10 cellular contexts compared by ENCODE assay signal in the genomic region with DNA sequence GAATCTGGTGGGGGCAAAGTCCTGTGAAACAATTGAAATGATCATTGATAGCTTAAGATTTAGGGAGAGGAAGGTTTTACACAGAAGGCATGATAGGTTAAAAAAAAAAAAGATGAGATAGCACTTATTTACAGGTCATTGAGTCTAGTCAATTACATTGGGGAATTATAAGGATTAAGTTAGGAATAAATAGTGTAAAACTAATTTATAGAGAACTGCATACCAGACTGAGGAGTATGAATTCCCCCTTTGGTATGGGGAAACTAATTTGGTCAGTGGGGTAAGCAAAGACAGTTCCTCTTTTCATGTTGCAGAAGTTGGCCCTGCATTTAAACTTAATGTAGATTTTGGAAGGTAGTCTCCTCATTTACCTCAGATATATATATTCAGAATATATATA. TPM values are rescaled to one million over a fixed set of nuclear protein-coding genes. Genes with fewer than 3 reads are reported as not detected.
A peak's percentile ranks its signal among the peaks of the same experiment; 100 is the strongest.
DNase-seq lines count a peak whose midpoint lies in the region; ATAC-seq, FAIRE-seq and TF ChIP-seq lines count a peak whose summit lies in the region.
"Had no signal": no experiment of that assay in that cellular context is flagged by ENCODE, and none has a peak within 500 bp of the region (broad histone marks: within the 10 kb centered on the region; RNA-seq: fewer than 3 reads in every experiment).

No MANE protein-coding gene starts in this region.

- DNase-seq in CD14-positive monocyte (ENCODE audit: low spot score) (no peak), middle frontal gyrus (ENCODE audit: extremely low spot score, low spot score) (no peak), HepG2 (ENCODE audit: low spot score) (no peak)
- DNase-seq in activated effector memory CD4-positive, alpha-beta T cell treated with Interleukin-2 at 50 U/mL for 16 hours = no peak

- H3K4me3 Mint-ChIP-seq in CD14-positive monocyte = no peak overlapping the region
- H3K4me3 Mint-ChIP-seq in activated naive CD8-positive, alpha-beta T cell = peak overlapping the region; percentile 20

- no peaks in the 10 kb centered on the region for H3K9me3 ChIP-seq in HepG2 (ENCODE audit: low read length)
- H3K9me3 ChIP-seq: SJSA1 had no signal

- CTCF ChIA-PET in HepG2 (lab: Yijun Ruan, JAX; ENCODE audit: low intra/inter-chr PET ratio, low total read pairs) = no interaction called here

- H3K4me1 ChIP-seq in HepG2 (ENCODE audit: insufficient read depth, low read length) = peaks cover 42% of the 10 kb centered on the region

- peaks cover 19% of the 10 kb centered on the region; the same call in 1 of the 2 replicates for H4K20me1 ChIP-seq in HepG2 (ENCODE audit: insufficient read depth, low read length)

- peaks cover 38% of the 10 kb centered on the region for H3K4me1 Mint-ChIP-seq in CD14-positive monocyte
- H3K4me1 Mint-ChIP-seq in activated naive CD8-positive, alpha-beta T cell (ENCODE audit: low read depth) = peaks cover 77% of the 10 kb centered on the region

- peak; percentile 57 for ATAC-seq in GM19025 (IDR thresholded peaks at IDR 0.05; ENCODE audit: low read depth, unreplicated experiment)
- ATAC-seq in HG03342 (IDR thresholded peaks at IDR 0.05; ENCODE audit: unreplicated experiment) = peak; percentile 51
- ATAC-seq in GM18861 (IDR thresholded peaks at IDR 0.05; ENCODE audit: unreplicated experiment) = no peak
- no peak for ATAC-seq in HepG2

- peaks cover 6 to 22% of the 10 kb centered on the region in 2 experiments; a peak in 4 of 5 replicates for H3K36me3 ChIP-seq in HepG2 (replicated peaks in 1 of 2; ENCODE audit: control insufficient read depth in 1 of 2, insufficient read depth in 2 of 2, low read length in 2 of 2)

- TF ChIP-seq CTCF in CD14-positive monocyte (IDR thresholded peaks at IDR 0.05) (no peak), HepG2 (CRISPR knock-in tag; IDR thresholded peaks at IDR 0.05) (no peak)

- H3K9ac ChIP-seq in HepG2 (ENCODE audit: insufficient read depth, low read depth, low read length) = no peak overlapping the region

- no peak overlapping the region for H3K27ac ChIP-seq in HepG2 (ENCODE audit: extremely low read length, insufficient read depth, low read length)
- H3K27ac ChIP-seq: SJSA1 had no signal

- H3K27me3 ChIP-seq in HepG2 (ENCODE audit: control insufficient read depth in 1 of 2, insufficient read depth in 2 of 2, low read length in 2 of 2) = no peaks in the 10 kb centered on the region
- H3K27me3 ChIP-seq: SJSA1 had no signal

- H3K79me2 ChIP-seq in HepG2 (ENCODE audit: insufficient read depth, low read length) = peaks cover 75% of the 10 kb centered on the region

- TF ChIP-seq RAD21 in HepG2 (CRISPR knock-in tag; IDR thresholded peaks at IDR 0.05) = no peak

- no peak overlapping the region for H3K4me3 ChIP-seq in HepG2 (replicated peaks in 1 of 3; ENCODE audit: insufficient read depth in 1 of 3, low read depth in 2 of 3, low read length in 3 of 3)
- H3K4me3 ChIP-seq: SJSA1 had no signal

- intact Hi-C loops in CD14-positive monocyte (cut with micrococcal nuclease) (no loop called here), HepG2 (cut with micrococcal nuclease; ENCODE audit: unreplicated experiment) (no loop called here)

- peak overlapping the region; percentile 79 to 92 (median 80) for H3K27ac Mint-ChIP-seq in CD14-positive monocyte
- peak overlapping the region; percentile 79 for H3K27ac Mint-ChIP-seq in activated naive CD8-positive, alpha-beta T cell

- H3K27me3 Mint-ChIP-seq in CD14-positive monocyte (ENCODE audit: low read depth in 3 of 3) = no peaks in the 10 kb centered on the region
- H3K27me3 Mint-ChIP-seq in activated naive CD8-positive, alpha-beta T cell = no peaks in the 10 kb centered on the region

- H3K4me2 ChIP-seq in HepG2 (ENCODE audit: low read depth, low read length) = no peak overlapping the region

- no peaks in the 10 kb centered on the region for H3K9me3 Mint-ChIP-seq in CD14-positive monocyte
- no peaks in the 10 kb centered on the region for H3K9me3 Mint-ChIP-seq in activated naive CD8-positive, alpha-beta T cell (ENCODE audit: low read depth)

- in situ Hi-C loops in HepG2 (cut with HindIII; ENCODE audit: extremely low pct_ligation_motif_present, low pct_unique_long_range_greater_than_20kb) = no loop called here

- H2AFZ ChIP-seq in HepG2 (ENCODE audit: low read length) = no peak overlapping the region

- POLR2A ChIA-PET in HepG2 (lab: Yijun Ruan, JAX) = interaction anchor here (2.4 kb wide), 1 partner anchor 9 kb away, joined by 11 read pairs; no protein-coding TSS in a partner anchor

- FAIRE-seq in HepG2 (lab: Jason Lieb, UNC) = no peak
- FAIRE-seq: bronchial epithelial cell had no signal

- TF ChIP-seq POLR2A in HepG2 (IDR thresholded peaks at IDR 0.05; ENCODE audit: insufficient read depth in 1 of 2, low read depth in 2 of 2, low read length in 2 of 2) = no peak

- H3K36me3 Mint-ChIP-seq in CD14-positive monocyte = peaks cover 8 to 12% of the 10 kb centered on the region in 2 donors
- H3K36me3 Mint-ChIP-seq in activated naive CD8-positive, alpha-beta T cell = peaks cover 18% of the 10 kb centered on the region

- TF ChIP-seq EP300 in HepG2 (IDR thresholded peaks at IDR 0.05; ENCODE audit: low read depth in 2 of 2, low read length in 2 of 2) = no peak
- no peak for TF ChIP-seq EP300 in HepG2 (CRISPR knock-in tag; IDR thresholded peaks at IDR 0.05; ENCODE audit: borderline replicate concordance)

- no TSS peak for BruUV-seq in HepG2 (replicated peaks; lab: Mats Ljungman, UMichigan)

TF ChIP-seq in HepG2, 621 proteins besides CTCF, POLR2A, EP300 and RAD21 (continues in another document):
- no peak for TF ChIP-seq ZNF484 (CRISPR knock-in tag; IDR thresholded peaks at IDR 0.05; ENCODE audit: borderline replicate concordance, low read depth)
- no peak for TF ChIP-seq SRSF9 (IDR thresholded peaks at IDR 0.05; ENCODE audit: borderline replicate concordance, insufficient read depth, low read depth, low read length, poor library complexity, severe bottlenecking)
- TF ChIP-seq ELF4 (CRISPR knock-in tag; IDR thresholded peaks at IDR 0.05; ENCODE audit: borderline replicate concordance) = no peak
- no peak for TF ChIP-seq HOXD1 (CRISPR knock-in tag; IDR thresholded peaks at IDR 0.05)
- TF ChIP-seq MAZ (IDR thresholded peaks at IDR 0.05; ENCODE audit: borderline replicate concordance, low read depth, low read length) = no peak
- TF ChIP-seq MAZ (CRISPR knock-in tag; IDR thresholded peaks at IDR 0.05; ENCODE audit: low read depth) = no peak
- TF ChIP-seq FOXA3 (CRISPR knock-in tag; IDR thresholded peaks at IDR 0.05) = no peak
- TF ChIP-seq ELF3 (CRISPR knock-in tag; IDR thresholded peaks at IDR 0.05) = no peak
- no peak for TF ChIP-seq E2F2 (CRISPR knock-in tag; IDR thresholded peaks at IDR 0.05; ENCODE audit: borderline replicate concordance)
- no peak for TF ChIP-seq ZNF563 (CRISPR knock-in tag; IDR thresholded peaks at IDR 0.05)
- no peak for TF ChIP-seq BRCA1 (CRISPR knock-in tag; IDR thresholded peaks at IDR 0.05)
- TF ChIP-seq ZNF605 (CRISPR knock-in tag; IDR thresholded peaks at IDR 0.05) = no peak
- TF ChIP-seq, protein P1, sequence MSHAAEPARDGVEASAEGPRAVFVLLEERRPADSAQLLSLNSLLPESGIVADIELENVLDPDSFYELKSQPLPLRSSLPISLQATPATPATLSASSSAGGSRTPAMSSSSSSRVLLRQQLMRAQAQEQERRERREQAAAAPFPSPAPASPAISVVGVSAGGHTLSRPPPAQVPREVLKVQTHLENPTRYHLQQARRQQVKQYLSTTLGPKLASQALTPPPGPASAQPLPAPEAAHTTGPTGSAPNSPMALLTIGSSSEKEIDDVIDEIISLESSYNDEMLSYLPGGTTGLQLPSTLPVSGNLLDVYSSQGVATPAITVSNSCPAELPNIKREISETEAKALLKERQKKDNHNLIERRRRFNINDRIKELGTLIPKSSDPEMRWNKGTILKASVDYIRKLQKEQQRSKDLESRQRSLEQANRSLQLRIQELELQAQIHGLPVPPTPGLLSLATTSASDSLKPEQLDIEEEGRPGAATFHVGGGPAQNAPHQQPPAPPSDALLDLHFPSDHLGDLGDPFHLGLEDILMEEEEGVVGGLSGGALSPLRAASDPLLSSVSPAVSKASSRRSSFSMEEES (CRISPR knock-in tag; IDR thresholded peaks at IDR 0.05) = no peak

RNA-seq across cellular contexts. Expression of gene GLS, which starts 10.7 kb away (rescaled TPM):
- polyA plus RNA-seq in CD14-positive monocyte = 1 to 10 TPM; 6.0 to 9.0 TPM
- 183 and 212 TPM in 2 replicates for total RNA-seq in HepG2 (2016; rRNA removed; fragmentation: Illumina TruSeq; extraction: Trizol)
- total RNA-seq in HepG2 (2016; cell fraction: cytosol; rRNA removed; fragmentation: Illumina TruSeq; extraction: Trizol; ENCODE audit: low read depth) = 199 and 222 TPM in 2 replicates
- total RNA-seq in HepG2 (2016; cell fraction: insoluble cytoplasmic fraction; rRNA removed; fragmentation: Illumina TruSeq; extraction: Trizol) = 184 and 207 TPM in 2 replicates
- 57.2 and 68.7 TPM in 2 replicates for total RNA-seq in HepG2 (2016; cell fraction: membrane; rRNA removed; fragmentation: Illumina TruSeq; extraction: Trizol)
- 199 and 219 TPM in 2 replicates for total RNA-seq in HepG2 (2016; cell fraction: nucleus; rRNA removed; fragmentation: Illumina TruSeq; extraction: Trizol)
- polyA plus RNA-seq in HepG2 (2011; rRNA removed) = 65.4 and 78.6 TPM in 2 replicates
- polyA plus RNA-seq in HepG2 (2011; cell fraction: cytosol; rRNA removed) = 19.0 and 29.7 TPM in 2 replicates
- polyA plus RNA-seq in HepG2 (2011; cell fraction: nucleus; rRNA removed) = 62.0 and 92.3 TPM in 2 replicates
- 76.8 and 87.2 TPM in 2 replicates for polyA plus RNA-seq in HepG2 (2012)
- polyA plus RNA-seq in HepG2 (2016; cell fraction: cytosol; fragmentation: Illumina TruSeq; extraction: Trizol; ENCODE audit: low read depth) = 1.3 and 1.9 TPM in 2 replicates
- 88.6 and 101 TPM in 2 replicates for polyA plus RNA-seq in HepG2 (2016; cell fraction: insoluble cytoplasmic fraction; fragmentation: Illumina TruSeq; extraction: Trizol; ENCODE audit: low read depth)
- 5.8 and 6.9 TPM in 2 replicates for polyA plus RNA-seq in HepG2 (2016; cell fraction: membrane; fragmentation: Illumina TruSeq; extraction: Trizol; ENCODE audit: low read depth)
- polyA plus RNA-seq in HepG2 (2016; cell fraction: nucleus; fragmentation: Illumina TruSeq; extraction: Trizol; ENCODE audit: insufficient read depth, low read depth) = 136 and 142 TPM in 2 replicates
- 61.7 and 123 TPM in 2 replicates for polyA minus RNA-seq in HepG2 (2011; rRNA and poly(A)+ RNA removed; ENCODE audit: low replicate concordance)
- polyA minus RNA-seq in HepG2 (2011; cell fraction: cytosol; rRNA and poly(A)+ RNA removed) = 94.5 and 101 TPM in 2 replicates
- polyA minus RNA-seq in HepG2 (2011; cell fraction: nucleus; rRNA and poly(A)+ RNA removed) = 545 and 549 TPM in 2 replicates

Comparison
In these comparisons a context has a peak if more than half of its experiments do, and no peak if none do; other contexts are left out.
1. ATAC-seq: peak in GM19025 (single experiment) and HG03342 (single experiment); none in GM18861 (single experiment) and HepG2 (single experiment).